ENCODE assay signal across 8 cellular contexts in the genomic region with DNA sequence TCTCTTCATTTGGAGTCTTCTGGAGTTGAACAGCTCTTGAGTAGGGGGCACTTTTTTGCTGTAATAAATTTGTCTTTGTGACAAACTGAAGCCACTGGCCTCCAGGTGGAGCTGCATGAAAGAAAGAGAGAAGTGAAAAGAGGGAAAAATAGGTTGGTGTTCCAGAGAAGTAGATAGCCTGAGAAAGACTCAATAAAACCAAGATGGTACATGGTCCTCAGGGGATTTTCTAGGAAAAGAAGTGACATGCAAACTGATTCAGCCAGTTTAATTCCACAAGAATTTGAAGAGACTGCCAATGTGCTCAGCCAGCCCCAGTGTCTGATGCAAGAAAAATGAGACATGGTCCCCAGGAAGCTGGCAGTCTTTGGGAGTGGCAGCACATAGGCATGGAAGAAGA.
A peak's percentile ranks its signal among the peaks of the same experiment; 100 is the strongest.
DNase-seq lines count a peak whose midpoint lies in the region; ATAC-seq and TF ChIP-seq lines count a peak whose summit lies in the region.

No MANE protein-coding gene starts in this region.

- no peaks in the 10 kb centered on the region for H3K9me3 Mint-ChIP-seq in GM23338

- peaks cover 10% of the 10 kb centered on the region; the same call in 2 of the 3 replicates for H3K4me1 Mint-ChIP-seq in GM23338

- peaks cover 4% of the 10 kb centered on the region; the same call in 1 of the 2 replicates for H3K4me1 ChIP-seq in GM23338 (ENCODE audit: insufficient read depth)
- H3K4me1 ChIP-seq in RWPE2 (ENCODE audit: insufficient read depth, poor library complexity, severe bottlenecking), result peaks cover 9% of the 10 kb centered on the region

- H3K4me2 ChIP-seq in GM23338, result no peak overlapping the region

- no peak overlapping the region for H3K27ac ChIP-seq in GM23338 (ENCODE audit: low read depth)
- H3K27ac ChIP-seq in RWPE2 (ENCODE audit: poor library complexity, severe bottlenecking), result no peak overlapping the region

- no peaks in the 10 kb centered on the region for H3K27me3 Mint-ChIP-seq in GM23338 (ENCODE audit: insufficient read depth, low read depth, poor library complexity)

- no peaks in the 10 kb centered on the region for H3K9me3 ChIP-seq in RWPE2 (ENCODE audit: severe bottlenecking)

- no peaks in the 10 kb centered on the region for H3F3A ChIP-seq in GM23338 (replicated peaks; ENCODE audit: low read depth)

- no peak overlapping the region for H3K4me3 Mint-ChIP-seq in GM23338

- H3K79me2 ChIP-seq in GM23338 (replicated peaks; ENCODE audit: insufficient read depth), result no peaks in the 10 kb centered on the region

- TF ChIP-seq CTCF in GM23338 (conservative IDR thresholded peaks at IDR 0.05; ENCODE audit: low read depth in 2 of 2) (peak; percentile 59 to 72), RWPE2 (IDR thresholded peaks at IDR 0.05; ENCODE audit: poor library complexity, severe bottlenecking) (peak; percentile 59), retinal pigment epithelial cell (conservative IDR thresholded peaks at IDR 0.05; ENCODE audit: low read depth, low read length) (peak; percentile 68)

- H3K36me3 ChIP-seq in GM23338 (ENCODE audit: insufficient read depth) (no peaks in the 10 kb centered on the region), RWPE2 (ENCODE audit: low read depth) (no peaks in the 10 kb centered on the region)

- ATAC-seq in GM23338, result peak; percentile 60
- no peak; the same call in 2 of the 3 replicates for ATAC-seq in RWPE2 (ENCODE audit: low read depth)
- no peak for ATAC-seq in GM18502 (IDR thresholded peaks at IDR 0.05; ENCODE audit: poor library complexity, unreplicated experiment)

- H3K27me3 ChIP-seq in GM23338 (ENCODE audit: insufficient read depth) (no peaks in the 10 kb centered on the region), RWPE2 (ENCODE audit: insufficient read depth, poor library complexity, severe bottlenecking) (no peaks in the 10 kb centered on the region)

- no peaks in the 10 kb centered on the region; the same call in 1 of the 2 replicates for H4K20me1 ChIP-seq in GM23338 (replicated peaks; ENCODE audit: insufficient read depth)

- no peak overlapping the region for H3K4me3 ChIP-seq in GM23338
- no peak overlapping the region for H3K4me3 ChIP-seq in RWPE2 (ENCODE audit: severe bottlenecking)
- H3K4me3 ChIP-seq in retinal pigment epithelial cell (ENCODE audit: low read length), result no peak overlapping the region

- no peaks in the 10 kb centered on the region for H3K36me3 Mint-ChIP-seq in GM23338 (ENCODE audit: low read depth)

- no peaks in the 10 kb centered on the region for H3K9me2 ChIP-seq in GM23338 (ENCODE audit: insufficient read depth)

- DNase-seq in AML-193 (lab: John Stamatoyannopoulos, UW) (peak; percentile 10 to 24), GM23338 (ENCODE audit: low spot score) (peak; percentile 72), RWPE2 (ENCODE audit: low spot score) (no peak), fibroblast of the conjunctiva (ENCODE audit: low read depth) (peak; percentile 63), retinal pigment epithelial cell (ENCODE audit: low read depth) (no peak), LoVo (ENCODE audit: low spot score) (no peak)
- no peak for DNase-seq in effector CD8-positive, alpha-beta T cell (lab: John Stamatoyannopoulos, UW)

- H2AFZ ChIP-seq in GM23338, result no peak overlapping the region

- H3K27ac Mint-ChIP-seq in GM23338, result no peak overlapping the region

TF ChIP-seq in GM23338, 12 proteins besides CTCF, POLR2A, EP300 and RAD21:
- TF ChIP-seq POLR2AphosphoS5 (IDR thresholded peaks at IDR 0.05; ENCODE audit: low read depth) (no peak), CREB1 (CRISPR knock-in tag; IDR thresholded peaks at IDR 0.05; ENCODE audit: low read depth) (no peak), EZH2phosphoT487 (IDR thresholded peaks at IDR 0.05; ENCODE audit: unreplicated experiment) (no peak), EZH2 (IDR thresholded peaks at IDR 0.05; ENCODE audit: low read depth, unreplicated experiment) (no peak), NANOG (IDR thresholded peaks at IDR 0.05; ENCODE audit: borderline replicate concordance) (no peak)

Comparison
In these comparisons a context has a peak if more than half of its experiments do, and no peak if none do; other contexts are left out.
1. DNase-seq: peak in AML-193 (2 of 2), GM23338 (single experiment) and fibroblast of the conjunctiva (single experiment); none in RWPE2 (single experiment), retinal pigment epithelial cell (single experiment), LoVo (single experiment) and effector CD8-positive, alpha-beta T cell (single experiment).
2. Peak in every context shown above with its lines, with median percentiles within 50 percentile points of each other: CTCF ChIP-seq.